Comparison of ENCODE assay signal across 1 cellular context in genomic region chr3:24496529-24497482, GRCh38.
TF ChIP-seq lines count a peak whose summit lies in the region.

No MANE protein-coding gene starts in this region.

TF ChIP-seq in HEK293, 187 proteins besides CTCF, POLR2A, EP300 and RAD21 (continued from another document):
- no peak for TF ChIP-seq SCRT1 (tag by site-specific recombination; IDR thresholded peaks at IDR 0.05; ENCODE audit: borderline replicate concordance)
- no peak for TF ChIP-seq ZNF354C (tag by site-specific recombination; IDR thresholded peaks at IDR 0.05; ENCODE audit: borderline replicate concordance, low read depth)
- TF ChIP-seq PRDM1 (tag by site-specific recombination; IDR thresholded peaks at IDR 0.05): peak; percentile 71
- TF ChIP-seq ZBTB20 (tag by site-specific recombination; IDR thresholded peaks at IDR 0.05): peak; percentile 97
- TF ChIP-seq ZNF335 (tag by site-specific recombination; conservative IDR thresholded peaks at IDR 0.05): peak; percentile 60
- no peak for TF ChIP-seq ZNF837 (tag by site-specific recombination; IDR thresholded peaks at IDR 0.05)
- TF ChIP-seq ZNF645 (tag by site-specific recombination; IDR thresholded peaks at IDR 0.05): no peak
- no peak for TF ChIP-seq OSR2 (tag by site-specific recombination; IDR thresholded peaks at IDR 0.05)
- TF ChIP-seq YY2 (tag by site-specific recombination; IDR thresholded peaks at IDR 0.05): no peak
- TF ChIP-seq ZNF416 (tag by site-specific recombination; IDR thresholded peaks at IDR 0.05): peak; percentile 84; the same call in 1 of the 2 replicates
- peak; percentile 59 for TF ChIP-seq ZNF341 (tag by site-specific recombination; IDR thresholded peaks at IDR 0.05; ENCODE audit: low read depth)
- peak; percentile 78; the same call in 1 of the 2 replicates for TF ChIP-seq ZNF2 (tag by site-specific recombination; IDR thresholded peaks at IDR 0.05)
- no peak for TF ChIP-seq ZFP69B (tag by site-specific recombination; IDR thresholded peaks at IDR 0.05)
- peak; percentile 67 for TF ChIP-seq ZNF660 (tag by site-specific recombination; IDR thresholded peaks at IDR 0.05)
- no peak for TF ChIP-seq ELK4 (IDR thresholded peaks at IDR 0.05; ENCODE audit: borderline replicate concordance, low read depth, low read length)
- TF ChIP-seq HOXC10 (CRISPR knock-in tag; IDR thresholded peaks at IDR 0.05): no peak
- TF ChIP-seq ZNF544 (tag by site-specific recombination; IDR thresholded peaks at IDR 0.05): no peak
- TF ChIP-seq ZNF37A (tag by site-specific recombination; IDR thresholded peaks at IDR 0.05): no peak
- TF ChIP-seq ZNF585B (tag by site-specific recombination; IDR thresholded peaks at IDR 0.05): no peak
- TF ChIP-seq MZF1 (tag by site-specific recombination; IDR thresholded peaks at IDR 0.05; ENCODE audit: borderline replicate concordance): peak; percentile 96; the same call in 1 of the 2 replicates
- no peak for TF ChIP-seq ZNF280C (tag by site-specific recombination; IDR thresholded peaks at IDR 0.05)
- TF ChIP-seq ZBTB11 (tag by site-specific recombination; conservative IDR thresholded peaks at IDR 0.05; ENCODE audit: low read depth): no peak
- TF ChIP-seq EGR2 (tag by site-specific recombination; IDR thresholded peaks at IDR 0.05; ENCODE audit: low read depth): no peak
- no peak for TF ChIP-seq SALL2 (tag by site-specific recombination; IDR thresholded peaks at IDR 0.05; ENCODE audit: borderline replicate concordance)
- TF ChIP-seq ZNF366 (tag by site-specific recombination; conservative IDR thresholded peaks at IDR 0.05): 0 out of 2 replicates have a peak, but pooled peaks have one; percentile 18
- TF ChIP-seq ZNF146 (tag by site-specific recombination; IDR thresholded peaks at IDR 0.05): no peak
- no peak for TF ChIP-seq ZNF692 (tag by site-specific recombination; IDR thresholded peaks at IDR 0.05)
